ENCODE assay signal across 8 cellular contexts in genomic region chr5:12945477-12945876, GRCh38.
A peak's percentile ranks its signal among the peaks of the same experiment; 100 is the strongest.
DNase-seq lines count a peak whose midpoint lies in the region; FAIRE-seq and TF ChIP-seq lines count a peak whose summit lies in the region.
"Not testable (repeated sequence)": the region's sequence is repeated elsewhere in the genome, so short reads cannot be mapped to it uniquely, and the experiment has no call there.

No MANE protein-coding gene starts in this region.

- H3K23me2 ChIP-seq in H9 (ENCODE audit: insufficient read length, low read depth, low read length, poor library complexity, severe bottlenecking); H1 (ENCODE audit: low read depth, low read length): not testable (repeated sequence)

- H4K91ac ChIP-seq in H9 (ENCODE audit: insufficient read length, low read depth, low read length); H1 (replicated peaks; ENCODE audit: insufficient read length, low read length): not testable (repeated sequence)

- not testable (repeated sequence) for H3K9me2 ChIP-seq in SK-N-SH

- not testable (repeated sequence) for H3K27me3 ChIP-seq in BE2C; H9 (ENCODE audit: insufficient read depth, low read length); SK-N-SH (ENCODE audit: insufficient read depth); H1 (replicated peaks in 1 of 4; ENCODE audit: control insufficient read depth in 3 of 4, extremely low read depth in 1 of 4, insufficient read depth in 3 of 4, low read length in 3 of 4)

- H2BK5ac ChIP-seq in H9 (ENCODE audit: insufficient read length, low read length); H1 (ENCODE audit: low read depth, low read length): not testable (repeated sequence)

- peak; percentile 80 for FAIRE-seq in H1 (lab: Jason Lieb, UNC)

- not testable (repeated sequence) for H3K4me1 ChIP-seq in BE2C; H9 (ENCODE audit: insufficient read depth, low read length); SK-N-SH (ENCODE audit: control insufficient read depth in 1 of 2, insufficient read depth in 2 of 2, low read depth in 1 of 2, low read length in 1 of 2); H1 (replicated peaks in 1 of 4; ENCODE audit: control insufficient read depth in 3 of 4, insufficient read depth in 4 of 4, low read length in 3 of 4)

- H3K27ac ChIP-seq in H9 (ENCODE audit: insufficient read length, low read depth, low read length); SK-N-SH (ENCODE audit: low read depth in 2 of 2, low read length in 1 of 2); H1 (ENCODE audit: low read depth, low read length): not testable (repeated sequence)

- H3K9me3 ChIP-seq in BE2C; H9 (ENCODE audit: control insufficient read depth, low read depth, low read length); SK-N-SH; H1 (ENCODE audit: insufficient read depth in 2 of 2, low read depth in 1 of 2, low read length in 1 of 2): not testable (repeated sequence)

- H2BK20ac ChIP-seq in H9 (ENCODE audit: low read depth, low read length, poor library complexity, severe bottlenecking); H1 (ENCODE audit: low read length): not testable (repeated sequence)

- TF ChIP-seq RAD21 in SK-N-SH (IDR thresholded peaks at IDR 0.05; ENCODE audit: low read length) = not testable (repeated sequence)
- peak; percentile 57 to 64 for TF ChIP-seq RAD21 in H1 (IDR thresholded peaks at IDR 0.05 in 1 of 2, conservative IDR thresholded peaks at IDR 0.05 in 1 of 2; ENCODE audit: low read depth in 2 of 2, low read length in 2 of 2)

- no CpG with 5 or more reads among the region's 1 CpG for WGBS in H9 (ENCODE audit: extremely low coverage, insufficient read length, low lambda C conversion rate)
- 0% methylated on average over 1 of the region's 1 CpG for WGBS in SK-N-SH (ENCODE audit: low lambda C conversion rate)
- 61% methylated on average over 1 of the region's 1 CpG; no CpG with 5 or more reads in 1 of the 2 experiments for WGBS in H1 (ENCODE audit: extremely low coverage in 1 of 2, insufficient coverage in 1 of 2, insufficient read length in 1 of 2, insufficient replicate concordance in 2 of 2, low coverage in 1 of 2, low lambda C conversion rate in 2 of 2, missing lambda C conversion rate in 1 of 2), 2 experiments

- TF ChIP-seq POLR2A in H1 (IDR thresholded peaks at IDR 0.05; ENCODE audit: control extremely low read depth in 1 of 2, low read depth in 2 of 2, low read length in 2 of 2) = not testable (repeated sequence)

- H3T11ph ChIP-seq in H9 (ENCODE audit: low read length) = not testable (repeated sequence)

- H3F3A ChIP-seq in SK-N-SH (replicated peaks; ENCODE audit: insufficient read depth) = not testable (repeated sequence)

- H3K36me3 Mint-ChIP-seq in H9 (ENCODE audit: insufficient read depth in 1 of 3, low read depth in 3 of 3) = not testable (repeated sequence)

- not testable (repeated sequence) for H3K9ac ChIP-seq in H9 (ENCODE audit: extremely low read depth, insufficient read length, low read length); SK-N-SH; H1 (replicated peaks in 1 of 4; ENCODE audit: extremely low read depth in 1 of 4, low read depth in 3 of 4, low read length in 3 of 4)

- not testable (repeated sequence) for H2BK120ac ChIP-seq in H9 (ENCODE audit: low read depth, low read length, poor library complexity, severe bottlenecking); H1 (replicated peaks; ENCODE audit: low read depth, low read length)

- not testable (repeated sequence) for H4K20me1 ChIP-seq in H9 (ENCODE audit: control insufficient read depth, insufficient read depth, insufficient read length); SK-N-SH (ENCODE audit: insufficient read depth); H1 (replicated peaks in 1 of 2; ENCODE audit: control insufficient read depth in 1 of 2, insufficient read depth in 2 of 2, low read length in 2 of 2)

- not testable (repeated sequence) for H2BK12ac ChIP-seq in H9 (ENCODE audit: insufficient read length, low read depth, low read length); H1 (ENCODE audit: low read depth, low read length)

- H4K8ac ChIP-seq in H9 (replicated peaks; ENCODE audit: insufficient read length, low read depth, low read length); H1 (ENCODE audit: extremely low read depth, insufficient read depth, low read length): not testable (repeated sequence)

- DNase-seq in BE2C; H9; SK-N-SH; H1 (ENCODE audit: low read depth in 1 of 2, low spot score in 2 of 2); retinal pigment epithelial cell (ENCODE audit: low read depth): not testable (repeated sequence)
- peak; percentile 19 for DNase-seq in NCI-H524 treated with DMSO at 0.1 percent for 48 hours (lab: John Stamatoyannopoulos, UW)
- peak; percentile 17 for DNase-seq in OCI-M1 (lab: John Stamatoyannopoulos, UW)
- DNase-seq in islet precursor cell = peak; percentile 52

- not testable (repeated sequence) for H3K56ac ChIP-seq in H9 (ENCODE audit: insufficient read length, low read depth, low read length); H1 (replicated peaks; ENCODE audit: insufficient read length, low read depth, low read length)

- not testable (repeated sequence) for H3K27me3 Mint-ChIP-seq in H9 (ENCODE audit: low read depth)

- peaks cover 7 to 10% of the 10 kb centered on the region in 2 experiments for H3K4me1 Mint-ChIP-seq in H9

- POLR2A ChIA-PET in SK-N-SH (lab: Yijun Ruan, JAX); H1 (lab: Charles Lee; ENCODE audit: partially characterized antibody): not testable (repeated sequence)

- TF ChIP-seq EP300 in SK-N-SH (IDR thresholded peaks at IDR 0.05; ENCODE audit: borderline replicate concordance in 1 of 2, low read depth in 1 of 2, low read length in 1 of 2); H1 (IDR thresholded peaks at IDR 0.05; ENCODE audit: borderline replicate concordance in 1 of 2, low read depth in 2 of 2, low read length in 2 of 2): not testable (repeated sequence)

- H3K23ac ChIP-seq in H9 (ENCODE audit: insufficient read length, low read depth, low read length); H1 (ENCODE audit: insufficient read length): not testable (repeated sequence)

- not testable (repeated sequence) for H3K9me3 Mint-ChIP-seq in H9

- H3K4me3 Mint-ChIP-seq in H9 = not testable (repeated sequence)

- H3K79me2 ChIP-seq in H9 (ENCODE audit: insufficient read depth, low read length); SK-N-SH (ENCODE audit: insufficient read depth); H1 (ENCODE audit: control insufficient read depth in 1 of 2, insufficient read depth in 2 of 2, low read length in 2 of 2): not testable (repeated sequence)

- H2AK5ac ChIP-seq in H9 (ENCODE audit: insufficient read length, low read length); H1 (ENCODE audit: low read depth, low read length): not testable (repeated sequence)

- TF ChIP-seq CTCF in BE2C (IDR thresholded peaks at IDR 0.05; ENCODE audit: low read depth, low read length) = 0 out of 2 replicates have a peak, but pooled peaks have one; percentile 3
- TF ChIP-seq CTCF in H9 (conservative IDR thresholded peaks at IDR 0.05) = peak; percentile 63
- 0 out of 2 replicates have a peak, but pooled peaks have one; percentile 10 for TF ChIP-seq CTCF in SK-N-SH (IDR thresholded peaks at IDR 0.05)
- peak in 2 of 3 experiments; percentile 44 to 66; a peak in 2 of 4 replicates for TF ChIP-seq CTCF in H1 (IDR thresholded peaks at IDR 0.05; ENCODE audit: control extremely low read depth in 1 of 3, insufficient read depth in 1 of 3, low read depth in 1 of 3, low read length in 3 of 3)
- peak; percentile 14 for TF ChIP-seq CTCF in retinal pigment epithelial cell (conservative IDR thresholded peaks at IDR 0.05; ENCODE audit: low read depth, low read length)

- not testable (repeated sequence) for H3K4me3 ChIP-seq in BE2C (ENCODE audit: low read depth, low read length); SK-N-SH (ENCODE audit: low read depth in 2 of 2, low read length in 1 of 2); H1 (ENCODE audit: extremely low read depth in 1 of 4, insufficient read depth in 2 of 4, low read depth in 3 of 4, low read length in 4 of 4); retinal pigment epithelial cell (ENCODE audit: low read length)

- not testable (repeated sequence) for H2AFZ ChIP-seq in H9 (ENCODE audit: low read length); SK-N-SH (ENCODE audit: low read depth); H1 (ENCODE audit: low read length)

- H4K5ac ChIP-seq in H9 (ENCODE audit: insufficient read length, low read depth, low read length); H1 (ENCODE audit: insufficient read length, low read depth, low read length): not testable (repeated sequence)

- H2BK15ac ChIP-seq in H9 (ENCODE audit: low read depth, low read length); H1 (ENCODE audit: low read length): not testable (repeated sequence)

- not testable (repeated sequence) for H3K4ac ChIP-seq in H9 (ENCODE audit: low read depth, low read length); H1 (replicated peaks; ENCODE audit: insufficient read length, low read depth, low read length)

- not testable (repeated sequence) for H3K14ac ChIP-seq in H9 (ENCODE audit: insufficient read depth, low read length); H1 (ENCODE audit: insufficient read length)

- not testable (repeated sequence) for H3K4me2 ChIP-seq in H9 (ENCODE audit: insufficient read depth, insufficient read length, low read length); SK-N-SH; H1 (ENCODE audit: insufficient read depth in 1 of 2, low read depth in 2 of 2, low read length in 2 of 2)

- not testable (repeated sequence) for H3K36me3 ChIP-seq in BE2C; SK-N-SH (replicated peaks in 1 of 2; ENCODE audit: control insufficient read depth in 1 of 2, insufficient read depth in 2 of 2, low read length in 1 of 2); H1 (ENCODE audit: control insufficient read depth in 2 of 4, insufficient read depth in 4 of 4, low read length in 3 of 4)

- not testable (repeated sequence) for H3K27ac Mint-ChIP-seq in H9

- CTCF ChIA-PET in SK-N-SH (lab: Yijun Ruan, JAX) = not testable (repeated sequence)
- CTCF ChIA-PET in H1 (lab: Charles Lee; ENCODE audit: partially characterized antibody) = interaction anchor here (0.7 to 2.4 kb wide), 14 partner anchors 8 to 624 kb away, joined by 3 to 11 read pairs (median 4); no protein-coding TSS in a partner anchor

- not testable (repeated sequence) for H3K18ac ChIP-seq in H9 (ENCODE audit: insufficient read length, low read depth, low read length); H1 (ENCODE audit: extremely low read depth, low read length)

- H3K79me1 ChIP-seq in H9 (ENCODE audit: insufficient read depth, low read depth, low read length, poor library complexity, severe bottlenecking); H1 (ENCODE audit: low read depth, low read length): not testable (repeated sequence)

Comparison
In these comparisons a context has a peak if more than half of its experiments do, and no peak if none do; other contexts are left out.
1. CTCF ChIP-seq: peak in every context shown above with its lines; median percentile 63 in H9; 55 in H1; 14 in retinal pigment epithelial cell; 10 in SK-N-SH; 3 in BE2C.